24 cellular contexts compared by ENCODE assay signal in genomic region chr10:65566906-65567305, GRCh38.
"Had no signal": no experiment of that assay in that cellular context is flagged by ENCODE, and none has a peak within 500 bp of the region (broad histone marks: within the 10 kb centered on the region; RNA-seq: fewer than 3 reads in every experiment).

No MANE protein-coding gene starts in this region.

- H3K4me3 ChIP-seq: body of pancreas, K562, Peyer's patch, SJCRH30 had no signal

- H3K9me3 ChIP-seq: body of pancreas, Peyer's patch, SJCRH30, SK-N-SH had no signal

- H3K4me1 ChIP-seq: body of pancreas, Peyer's patch, SJCRH30 had no signal

- H3K4me2 ChIP-seq: SK-N-SH had no signal

- H3K9ac ChIP-seq: SK-N-SH had no signal

- ATAC-seq: activated CD4-positive, CD25-positive, alpha-beta regulatory T cell treated with anti-CD3 and anti-CD28 coated beads, Interleukin-2, amount 50 U/mL, for 24 hours; activated CD8-positive, alpha-beta T cell treated with anti-CD3 and anti-CD28 coated beads, Interleukin-2, amount 10 ng/mL, durations not matched to agents 7 days and 5 days; body of pancreas; K562 had no signal

- H3K36me3 ChIP-seq: Peyer's patch, SJCRH30 had no signal

- H3K27me3 ChIP-seq: Peyer's patch, SJCRH30 had no signal

- H3K27ac ChIP-seq: body of pancreas, Peyer's patch, RWPE1, SJCRH30 had no signal

- DNase-seq: activated CD4-positive, alpha-beta T cell treated with anti-CD3 and anti-CD28 coated beads for 48 hours; activated CD4-positive, alpha-beta T cell treated with anti-CD3 and anti-CD28 coated beads, Interleukin-2, amount 50 U/mL, for 4 hours; activated CD8-positive, alpha-beta memory T cell treated with anti-CD3 and anti-CD28 coated beads, Interleukin-2, amount 50 U/mL, for 48 hours; activated CD8-positive, alpha-beta T cell treated with anti-CD3 and anti-CD28 coated beads, Interleukin-2, amount 10 ng/mL, durations not matched to agents 7 days and 5 days; activated effector memory CD4-positive, alpha-beta T cell treated with Interleukin-2 at 50 U/mL for 16 hours; activated naive CD4-positive, alpha-beta T cell; activated T-cell treated with anti-CD3 and anti-CD28 coated beads, Interleukin-2, amount 50 U/mL, for 1 hour; aorta; body of pancreas; Kasumi-1; NCI-H1105 treated with DMSO at 0.1 percent for 48 hours; NCI-H1436 treated with DMSO at 0.1 percent for 48 hours; NCI-H187; NCI-H2081; NCI-H446; NCI-H526 treated with DMSO at 0.1 percent for 48 hours; Peyer's patch; Right ventricle myocardium superior; SJCRH30; SK-N-SH; T-helper 1 cell had no signal
